In the genomic region with DNA sequence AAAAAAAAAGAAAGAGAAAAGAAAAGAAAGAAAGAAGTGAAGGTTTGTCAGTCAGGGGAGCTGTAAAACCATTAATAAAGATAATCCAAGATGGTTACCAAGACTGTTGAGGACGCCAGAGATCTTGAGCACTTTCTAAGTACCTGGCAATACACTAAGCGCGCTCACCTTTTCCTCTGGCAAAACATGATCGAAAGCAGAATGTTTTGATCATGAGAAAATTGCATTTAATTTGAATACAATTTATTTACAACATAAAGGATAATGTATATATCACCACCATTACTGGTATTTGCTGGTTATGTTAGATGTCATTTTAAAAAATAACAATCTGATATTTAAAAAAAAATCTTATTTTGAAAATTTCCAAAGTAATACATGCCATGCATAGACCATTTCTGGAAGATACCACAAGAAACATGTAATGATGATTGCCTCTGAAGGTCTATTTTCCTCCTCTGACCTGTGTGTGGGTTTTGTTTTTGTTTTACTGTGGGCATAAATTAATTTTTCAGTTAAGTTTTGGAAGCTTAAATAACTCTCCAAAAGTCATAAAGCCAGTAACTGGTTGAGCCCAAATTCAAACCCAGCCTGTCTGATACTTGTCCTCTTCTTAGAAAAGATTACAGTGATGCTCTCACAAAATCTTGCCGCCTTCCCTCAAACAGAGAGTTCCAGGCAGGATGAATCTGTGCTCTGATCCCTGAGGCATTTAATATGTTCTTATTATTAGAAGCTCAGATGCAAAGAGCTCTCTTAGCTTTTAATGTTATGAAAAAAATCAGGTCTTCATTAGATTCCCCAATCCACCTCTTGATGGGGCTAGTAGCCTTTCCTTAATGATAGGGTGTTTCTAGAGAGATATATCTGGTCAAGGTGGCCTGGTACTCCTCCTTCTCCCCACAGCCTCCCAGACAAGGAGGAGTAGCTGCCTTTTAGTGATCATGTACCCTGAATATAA, we compare ENCODE assay signal across 8 cellular contexts. TPM values are rescaled to one million over a fixed set of nuclear protein-coding genes. Genes with fewer than 3 reads are reported as not detected.
DNase-seq lines count a peak whose midpoint lies in the region; ATAC-seq, FAIRE-seq and TF ChIP-seq lines count a peak whose summit lies in the region.

No MANE protein-coding gene starts in this region.

- H3K4me3 ChIP-seq in A549, result peak overlapping the region; percentile 86
- H3K4me3 ChIP-seq in GM08714 (ENCODE audit: low read length), result peak overlapping the region; percentile 96
- peak overlapping the region; percentile 96 for H3K4me3 ChIP-seq in OCI-LY3 (ENCODE audit: low read length)

- H4K20me1 ChIP-seq in OCI-LY3 (ENCODE audit: insufficient read depth, low read length), result peaks cover 65% of the 10 kb centered on the region

- DNase-seq in A549 (ENCODE audit: low read depth in 1 of 2, low spot score in 1 of 2) (peak; percentile 36 to 60), GM10266 (ENCODE audit: extremely low spot score) (no peak)
- no peak for DNase-seq in natural killer cell treated with Interleukin-12 subunit alpha and Interleukin-12 subunit beta and Interleukin-15 and Interleukin-18, amount 100 ng/mL, for 72 hours (ENCODE audit: low spot score)

- TF ChIP-seq POLR2A in A549 (IDR thresholded peaks at IDR 0.05; ENCODE audit: low read length), result no peak

- H3K9me3 ChIP-seq in A549 (no peaks in the 10 kb centered on the region), OCI-LY3 (ENCODE audit: insufficient read depth, low read length) (no peaks in the 10 kb centered on the region)

- ATAC-seq in A549, result peak in 1 of 2 experiments; percentile 11; a peak in 2 of 6 replicates
- no peak for ATAC-seq in natural killer cell treated with Interleukin-12 subunit alpha and Interleukin-12 subunit beta and Interleukin-15 and Interleukin-18, amount 100 ng/mL, for 72 hours
- no peak for ATAC-seq in GM21381 (IDR thresholded peaks at IDR 0.05; ENCODE audit: unreplicated experiment)
- no peak for ATAC-seq in HG02763 (IDR thresholded peaks at IDR 0.05; ENCODE audit: unreplicated experiment)

- peaks cover 68% of the 10 kb centered on the region for H3K36me3 ChIP-seq in OCI-LY3 (replicated peaks; ENCODE audit: low read depth, low read length)

- FAIRE-seq in A549 (lab: Jason Lieb, UNC), result no peak

- peak overlapping the region; percentile 77 to 91 for H3K27ac ChIP-seq in A549
- peak overlapping the region; percentile 96 for H3K27ac ChIP-seq in OCI-LY3 (ENCODE audit: low read length)
- H3K27ac ChIP-seq in cingulate gyrus (ENCODE audit: low read depth, low read length), result peak overlapping the region; percentile 95

- H3K27me3 ChIP-seq in OCI-LY3 (ENCODE audit: low read depth, low read length), result no peaks in the 10 kb centered on the region

- 42% methylated on average over 5 of the region's 5 CpGs for whole genome bisulfite sequencing in A549 (ENCODE audit: missing lambda C conversion rate)

- peak overlapping the region; percentile 99 for H3K9ac ChIP-seq in OCI-LY3 (ENCODE audit: low read length)

- CTCF ChIA-PET in A549 (lab: Yijun Ruan, JAX), result interaction anchor here (0.8 to 5.2 kb wide), 19 partner anchors 9 to 129 kb away, joined by 3 to 44 read pairs (median 4); a partner anchor contains a TSS

- no peak overlapping the region for H2AFZ ChIP-seq in OCI-LY3 (ENCODE audit: low read depth, low read length)

- H3K4me1 ChIP-seq in A549 (peaks cover 5% of the 10 kb centered on the region; the same call in 2 of the 3 replicates), OCI-LY3 (ENCODE audit: low read length) (peaks cover 61% of the 10 kb centered on the region)

- no peak for TF ChIP-seq EP300 in A549 (IDR thresholded peaks at IDR 0.05)

- no peaks in the 10 kb centered on the region for H3K27me3 Mint-ChIP-seq in natural killer cell treated with Interleukin-12 subunit alpha and Interleukin-12 subunit beta and Interleukin-15 and Interleukin-18, amount 100 ng/mL, for 72 hours

- TF ChIP-seq CTCF in A549 (IDR thresholded peaks at IDR 0.05), result peak; percentile 42; the same call in 2 of the 3 replicates
- TF ChIP-seq CTCF in OCI-LY3 (IDR thresholded peaks at IDR 0.05; ENCODE audit: low read depth, low read length), result peak; percentile 24
- no peak for TF ChIP-seq CTCF in GM10266 (IDR thresholded peaks at IDR 0.05; ENCODE audit: control insufficient read depth, insufficient read depth, low read depth, missing control alignments)

- TF ChIP-seq RAD21 in A549 (conservative IDR thresholded peaks at IDR 0.05 in 1 of 2, IDR thresholded peaks at IDR 0.05 in 1 of 2), result peak; percentile 63 to 69

- POLR2A ChIA-PET in A549 (lab: Yijun Ruan, JAX), result interaction anchor here (0.6 to 4.9 kb wide), 5 partner anchors 14 to 889 kb away, joined by 3 to 81 read pairs (median 7); a partner anchor contains a TSS

- H3K4me3 Mint-ChIP-seq in natural killer cell treated with Interleukin-12 subunit alpha and Interleukin-12 subunit beta and Interleukin-15 and Interleukin-18, amount 100 ng/mL, for 72 hours, result peak overlapping the region; percentile 96

- H3K9me3 Mint-ChIP-seq in natural killer cell treated with Interleukin-12 subunit alpha and Interleukin-12 subunit beta and Interleukin-15 and Interleukin-18, amount 100 ng/mL, for 72 hours, result no peaks in the 10 kb centered on the region

- peak overlapping the region; percentile 75 for H3K4me2 ChIP-seq in A549
- H3K4me2 ChIP-seq in OCI-LY3 (ENCODE audit: low read length), result peak overlapping the region; percentile 92

- H3K36me3 Mint-ChIP-seq in natural killer cell treated with Interleukin-12 subunit alpha and Interleukin-12 subunit beta and Interleukin-15 and Interleukin-18, amount 100 ng/mL, for 72 hours, result peaks cover 68% of the 10 kb centered on the region

- H3K79me2 ChIP-seq in OCI-LY3 (ENCODE audit: low read length), result peaks cover 91% of the 10 kb centered on the region

- peaks cover 68 to 72% of the 10 kb centered on the region in 2 donors for H3K4me1 Mint-ChIP-seq in natural killer cell treated with Interleukin-12 subunit alpha and Interleukin-12 subunit beta and Interleukin-15 and Interleukin-18, amount 100 ng/mL, for 72 hours (ENCODE audit: low read depth in 2 of 2)

- H3K27ac Mint-ChIP-seq in natural killer cell treated with Interleukin-12 subunit alpha and Interleukin-12 subunit beta and Interleukin-15 and Interleukin-18, amount 100 ng/mL, for 72 hours, result peak overlapping the region; percentile 99

TF ChIP-seq in A549, 52 proteins besides CTCF, POLR2A, EP300 and RAD21:
- no peak for TF ChIP-seq RARB (CRISPR knock-in tag; IDR thresholded peaks at IDR 0.05)
- peak; percentile 46; the same call in 1 of the 3 replicates for TF ChIP-seq SMC3 (IDR thresholded peaks at IDR 0.05)

RNA-seq across cellular contexts. Expression of a gene that starts 2.0 kb away (rescaled TPM):
- polyA plus RNA-seq in A549 (2011; rRNA removed) (823 and 934 TPM in 2 replicates), A549 (2017; fragmentation: RNase III; extraction: RNeasy Plus Mini Kit Qiagen cat#74134 plus additional on column Dnase treatment) (486 to 559 TPM (median 514 TPM) in 3 replicates)
- polyA plus RNA-seq in A549 (2012; cell fraction: cytosol; rRNA removed), result 284 and 325 TPM in 2 replicates
- 183 and 334 TPM in 2 replicates for polyA plus RNA-seq in A549 (2012; cell fraction: nucleus; rRNA removed)
- polyA minus RNA-seq in A549 (2011; rRNA and poly(A)+ RNA removed), result 92.0 and 99.1 TPM in 2 replicates
- 1,000 to 10,000 TPM; 2,989 to 7,967 TPM for total RNA-seq in natural killer cell treated with Interleukin-12 subunit alpha and Interleukin-12 subunit beta and Interleukin-15 and Interleukin-18, amount 100 ng/mL, for 72 hours

RNA-seq across cellular contexts. Expression of a gene that starts 2.2 kb away (rescaled TPM):
- polyA plus RNA-seq in A549 (2011; rRNA removed) (0.13 and 0.26 TPM in 2 replicates), A549 (2017; fragmentation: RNase III; extraction: RNeasy Plus Mini Kit Qiagen cat#74134 plus additional on column Dnase treatment) (0.12 to 0.13 TPM in 2 of 3 replicates, not detected in the other)
- polyA plus RNA-seq in A549 (2012; cell fraction: cytosol; rRNA removed), result 0.05 and 0.15 TPM in 2 replicates
- 0.18 and 0.23 TPM in 2 replicates for polyA plus RNA-seq in A549 (2012; cell fraction: nucleus; rRNA removed)
- 0.62 TPM in 1 of 2 replicates, not detected in the other for polyA minus RNA-seq in A549 (2011; rRNA and poly(A)+ RNA removed)
- 10 to 100 TPM; 13.0 to 19.1 TPM for total RNA-seq in natural killer cell treated with Interleukin-12 subunit alpha and Interleukin-12 subunit beta and Interleukin-15 and Interleukin-18, amount 100 ng/mL, for 72 hours

RNA-seq across cellular contexts. Expression of a gene that starts 23.0 kb away (rescaled TPM):
- polyA plus RNA-seq in A549 (2011; rRNA removed), result 9.3 and 10.4 TPM in 2 replicates
- 2.6 and 2.9 TPM in 2 replicates for polyA plus RNA-seq in A549 (2012; cell fraction: cytosol; rRNA removed)
- polyA plus RNA-seq in A549 (2012; cell fraction: nucleus; rRNA removed), result 1.5 and 2.7 TPM in 2 replicates
- polyA plus RNA-seq in A549 (2017; fragmentation: RNase III; extraction: RNeasy Plus Mini Kit Qiagen cat#74134 plus additional on column Dnase treatment), result 6.0 to 9.9 TPM (median 9.0 TPM) in 3 replicates
- polyA minus RNA-seq in A549 (2011; rRNA and poly(A)+ RNA removed), result 6.3 and 7.3 TPM in 2 replicates
- 10 to 100 TPM; 28.8 to 33.9 TPM for total RNA-seq in natural killer cell treated with Interleukin-12 subunit alpha and Interleukin-12 subunit beta and Interleukin-15 and Interleukin-18, amount 100 ng/mL, for 72 hours

RNA-seq across cellular contexts. Expression of a gene that starts 49.8 kb away (rescaled TPM):
- polyA plus RNA-seq in A549 (2011; rRNA removed), result 26.9 and 33.9 TPM in 2 replicates
- polyA plus RNA-seq in A549 (2012; cell fraction: cytosol; rRNA removed), result 12.6 and 14.4 TPM in 2 replicates
- polyA plus RNA-seq in A549 (2012; cell fraction: nucleus; rRNA removed), result 35.9 and 40.5 TPM in 2 replicates
- 7.6 to 9.7 TPM (median 8.3 TPM) in 3 replicates for polyA plus RNA-seq in A549 (2017; fragmentation: RNase III; extraction: RNeasy Plus Mini Kit Qiagen cat#74134 plus additional on column Dnase treatment)
- polyA minus RNA-seq in A549 (2011; rRNA and poly(A)+ RNA removed), result 77.8 and 82.1 TPM in 2 replicates
- 100 to 1,000 TPM in 1 of 2 donors, 10 to 100 TPM in 1; 86.2 to 114 TPM for total RNA-seq in natural killer cell treated with Interleukin-12 subunit alpha and Interleukin-12 subunit beta and Interleukin-15 and Interleukin-18, amount 100 ng/mL, for 72 hours

Comparison
In these comparisons a context has a peak if more than half of its experiments do, and no peak if none do; other contexts are left out.
1. DNase-seq: peak in A549 (2 of 2); none in natural killer cell treated with Interleukin-12 subunit alpha and Interleukin-12 subunit beta and Interleukin-15 and Interleukin-18, amount 100 ng/mL, for 72 hours (single experiment) and GM10266 (single experiment).
2. Peak in every context shown above with its lines, with median percentiles within 50 percentile points of each other: H3K27ac ChIP-seq and H3K4me3 ChIP-seq.